In genomic region chr6:36912583-36912982, GRCh38 we compare ENCODE assay signal across 9 cellular contexts.
DNase-seq lines count a peak whose midpoint lies in the region; ATAC-seq, FAIRE-seq and TF ChIP-seq lines count a peak whose summit lies in the region.
"Had no signal": no experiment of that assay in that cellular context is flagged by ENCODE, and none has a peak within 500 bp of the region (broad histone marks: within the 10 kb centered on the region; RNA-seq: fewer than 3 reads in every experiment).

No MANE protein-coding gene starts in this region.

- DNase-seq in brain pericyte (ENCODE audit: low read depth, low spot score), result peak; percentile 57
- peak; percentile 24 for DNase-seq in stimulated activated CD4-positive, alpha-beta T cell treated with anti-CD3 and anti-CD28 coated beads, Interleukin-12 subunit alpha, Interleukin-12 subunit beta, amount 100 ng/mL, for 4 hours
- no peak for DNase-seq in D721Med (ENCODE audit: insufficient read length, low spot score)
- DNase-seq in cerebellar nuclear complex (lab: John Stamatoyannopoulos, UW), result no peak
- DNase-seq in NCI-H187 treated with DMSO at 0.1 percent for 48 hours (lab: John Stamatoyannopoulos, UW), result no peak

- peak overlapping the region; percentile 84 for H3K4me3 Mint-ChIP-seq in T-helper 1 cell treated with Interleukin-12 subunit alpha and Interleukin-12 subunit beta and Interleukin-4 antibody, amounts not matched to agents 30 μg/mL and 1 μg/mL, for 36 hours

- peaks cover 44% of the 10 kb centered on the region for H3K36me3 Mint-ChIP-seq in T-helper 1 cell treated with Interleukin-12 subunit alpha and Interleukin-12 subunit beta and Interleukin-4 antibody, amounts not matched to agents 30 μg/mL and 1 μg/mL, for 36 hours (ENCODE audit: low read depth)

- peak overlapping the region; percentile 92 for H3K27ac Mint-ChIP-seq in T-helper 1 cell treated with Interleukin-12 subunit alpha and Interleukin-12 subunit beta and Interleukin-4 antibody, amounts not matched to agents 30 μg/mL and 1 μg/mL, for 36 hours

- TF ChIP-seq CTCF in D721Med (IDR thresholded peaks at IDR 0.05; ENCODE audit: insufficient read depth, missing control alignments), result no peak

- no peak for FAIRE-seq in D721Med (lab: Jason Lieb, UNC)
- FAIRE-seq: colon had no signal

- ATAC-seq in GM18858 (IDR thresholded peaks at IDR 0.05; ENCODE audit: unreplicated experiment) (peak; percentile 81), HG02943 (IDR thresholded peaks at IDR 0.05; ENCODE audit: low read depth, unreplicated experiment) (peak; percentile 77)

- no peaks in the 10 kb centered on the region for H3K9me3 Mint-ChIP-seq in T-helper 1 cell treated with Interleukin-12 subunit alpha and Interleukin-12 subunit beta and Interleukin-4 antibody, amounts not matched to agents 30 μg/mL and 1 μg/mL, for 36 hours

- no peaks in the 10 kb centered on the region for H3K27me3 Mint-ChIP-seq in T-helper 1 cell treated with Interleukin-12 subunit alpha and Interleukin-12 subunit beta and Interleukin-4 antibody, amounts not matched to agents 30 μg/mL and 1 μg/mL, for 36 hours (ENCODE audit: low read depth)

- peaks cover 58% of the 10 kb centered on the region for H3K4me1 Mint-ChIP-seq in T-helper 1 cell treated with Interleukin-12 subunit alpha and Interleukin-12 subunit beta and Interleukin-4 antibody, amounts not matched to agents 30 μg/mL and 1 μg/mL, for 36 hours (ENCODE audit: low read depth)

Comparison
In these comparisons a context has a peak if more than half of its experiments do, and no peak if none do; other contexts are left out.
1. DNase-seq: peak in brain pericyte (single experiment) and stimulated activated CD4-positive, alpha-beta T cell treated with anti-CD3 and anti-CD28 coated beads, Interleukin-12 subunit alpha, Interleukin-12 subunit beta, amount 100 ng/mL, for 4 hours (single experiment); none in D721Med (single experiment), cerebellar nuclear complex (0 of 2) and NCI-H187 treated with DMSO at 0.1 percent for 48 hours (single experiment).